In the genomic region with DNA sequence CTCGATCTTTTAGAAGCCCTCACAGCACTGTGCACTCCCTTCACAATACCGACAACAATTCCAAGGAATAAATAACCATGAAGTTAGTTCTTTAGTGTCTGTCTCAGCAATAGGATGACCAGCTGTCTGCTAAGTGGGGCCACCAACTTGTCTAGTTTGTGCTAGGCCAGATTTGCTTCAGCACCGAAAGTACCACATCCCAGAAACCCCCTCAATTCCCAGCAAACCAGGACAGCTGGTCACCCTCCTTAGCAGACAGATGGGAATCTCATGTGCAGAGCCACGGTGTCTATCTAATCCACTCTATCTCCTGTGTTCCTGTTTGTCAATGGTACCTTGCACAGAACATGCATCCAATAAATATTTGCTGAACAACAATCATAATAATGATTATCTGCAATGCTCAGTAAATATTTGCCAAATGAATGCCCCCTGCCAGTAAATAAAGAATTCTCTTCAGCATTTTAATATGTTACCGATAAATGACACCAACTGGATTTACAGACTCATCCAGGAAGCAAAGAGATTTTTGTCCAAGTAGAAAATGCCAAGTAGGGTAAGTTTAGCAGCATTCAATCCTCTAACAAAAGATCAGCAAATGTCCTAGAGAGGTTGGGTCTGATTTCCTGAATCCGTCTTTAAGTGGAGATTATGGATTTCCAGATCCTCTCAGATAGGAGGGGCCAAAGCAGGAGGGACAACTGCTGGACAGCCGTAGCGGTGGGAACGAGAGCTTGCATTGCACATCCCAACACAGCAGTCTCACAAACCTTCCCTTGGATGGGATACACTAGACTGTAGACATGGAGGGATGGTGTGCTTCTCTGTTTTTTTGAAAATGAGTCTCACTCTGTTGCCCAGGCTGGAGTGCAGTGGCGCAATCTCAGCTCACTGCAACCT, we compare ENCODE assay signal across 16 cellular contexts. TPM values are rescaled to one million over a fixed set of nuclear protein-coding genes. Genes with fewer than 3 reads are reported as not detected.
DNase-seq lines count a peak whose midpoint lies in the region; ATAC-seq, FAIRE-seq and TF ChIP-seq lines count a peak whose summit lies in the region.
"Had no signal": no experiment of that assay in that cellular context is flagged by ENCODE, and none has a peak within 500 bp of the region (broad histone marks: within the 10 kb centered on the region; RNA-seq: fewer than 3 reads in every experiment).

No MANE protein-coding gene starts in this region.

- H2BK12ac ChIP-seq in trophoblast cell (ENCODE audit: low read length), result peak overlapping the region; percentile 52

- H3K36me3 Mint-ChIP-seq in activated T-cell treated with anti-CD3 and anti-CD28 coated beads, Interleukin-2, amount 50 U/mL, for 4 hours (ENCODE audit: insufficient read depth), result no peaks in the 10 kb centered on the region
- H3K36me3 Mint-ChIP-seq: CD14-positive monocyte had no signal

- H3K27me3 Mint-ChIP-seq in activated T-cell treated with anti-CD3 and anti-CD28 coated beads, Interleukin-2, amount 50 U/mL, for 4 hours (ENCODE audit: low read depth), result peaks cover 7% of the 10 kb centered on the region

- H3K27ac ChIP-seq in K562 (ENCODE audit: extremely low read depth, low read depth, low read length) (no peak overlapping the region), trophoblast cell (ENCODE audit: low read depth, low read length) (no peak overlapping the region)

- no peak overlapping the region for H2BK120ac ChIP-seq in trophoblast cell (ENCODE audit: insufficient read depth, low read length, poor library complexity)

- H3K4me2 ChIP-seq in K562 (ENCODE audit: insufficient read depth, low read length) (no peak overlapping the region), trophoblast cell (ENCODE audit: low read length) (no peak overlapping the region)

- no peak overlapping the region for H3K18ac ChIP-seq in trophoblast cell (ENCODE audit: low read length)

- no peak overlapping the region for H2AK5ac ChIP-seq in trophoblast cell (ENCODE audit: low read length)

- H3K23ac ChIP-seq in trophoblast cell (ENCODE audit: low read length), result no peak overlapping the region

- H3K9me3 Mint-ChIP-seq in activated T-cell treated with anti-CD3 and anti-CD28 coated beads, Interleukin-2, amount 50 U/mL, for 4 hours, result no peaks in the 10 kb centered on the region

- H3K4me1 ChIP-seq in K562 (replicated peaks in 1 of 2; ENCODE audit: control insufficient read depth in 2 of 2, insufficient read depth in 2 of 2, low read length in 2 of 2), result peaks cover 0 to 10% of the 10 kb centered on the region in 2 experiments; a peak in 4 of 5 replicates
- peaks cover 16 to 25% of the 10 kb centered on the region in 2 experiments for H3K4me1 ChIP-seq in trophoblast cell (ENCODE audit: control insufficient read depth in 1 of 2, insufficient read depth in 2 of 2, low read length in 2 of 2)

- no peaks in the 10 kb centered on the region for H3K79me2 ChIP-seq in K562 (ENCODE audit: control insufficient read depth, insufficient read depth, low read length)
- H3K79me2 ChIP-seq in trophoblast cell (ENCODE audit: control insufficient read depth, insufficient read depth, low read length, poor library complexity), result no peaks in the 10 kb centered on the region

- H3K4me1 Mint-ChIP-seq in activated T-cell treated with anti-CD3 and anti-CD28 coated beads, Interleukin-2, amount 50 U/mL, for 4 hours (ENCODE audit: low read depth), result no peaks in the 10 kb centered on the region

- H3K4me3 ChIP-seq in K562 (no peak overlapping the region), trophoblast cell (ENCODE audit: low read depth, low read length) (no peak overlapping the region)
- H3K4me3 ChIP-seq: GM12878 had no signal

- TF ChIP-seq RAD21 in K562 (CRISPR knock-in tag; conservative IDR thresholded peaks at IDR 0.05 in 1 of 2, IDR thresholded peaks at IDR 0.05 in 1 of 2), result no peak

- H3K79me1 ChIP-seq in trophoblast cell (ENCODE audit: low read length), result peaks cover 10% of the 10 kb centered on the region

- TF ChIP-seq POLR2A in K562 (conservative IDR thresholded peaks at IDR 0.05), result no peak

- TF ChIP-seq EP300 in K562 (IDR thresholded peaks at IDR 0.05; ENCODE audit: low read length), result no peak

- ATAC-seq in K562, result no peak
- ATAC-seq in activated T-cell treated with anti-CD3 and anti-CD28 coated beads, Interleukin-2, amount 50 U/mL, for 4 hours, result no peak
- ATAC-seq: GM12878 had no signal

- no peak overlapping the region for H3K14ac ChIP-seq in trophoblast cell (ENCODE audit: low read length)

- H4K12ac ChIP-seq in trophoblast cell (ENCODE audit: low read depth, low read length), result no peak overlapping the region

- 6% methylated on average over 10 of the region's 10 CpGs for WGBS in K562 (ENCODE audit: insufficient coverage, low coverage, missing lambda C conversion rate)
- no CpG with 5 or more reads among the region's 10 CpGs for WGBS in trophoblast cell (ENCODE audit: extremely low coverage, insufficient coverage, insufficient read length)

- H3K27me3 ChIP-seq in K562 (ENCODE audit: control insufficient read depth in 2 of 2, insufficient read depth in 2 of 2, low read length in 2 of 2), result peaks cover 4 to 35% of the 10 kb centered on the region in 2 experiments; a peak in 3 of 5 replicates
- H3K27me3 ChIP-seq in trophoblast cell (ENCODE audit: insufficient read depth, low read length), result no peaks in the 10 kb centered on the region

- in situ Hi-C loops in Caki2 (cut with HindIII; ENCODE audit: low pct_unique_long_range_greater_than_20kb, low sequenced_read_pairs), result no loop called here
- in situ Hi-C loops in K562 (cut with MboI), result no loop called here

- FAIRE-seq in K562 (lab: Jason Lieb, UNC) (no peak), HTR-8/SVneo (lab: Jason Lieb, UNC) (no peak)
- FAIRE-seq: GM12878 had no signal

- no peak overlapping the region for H2AFZ ChIP-seq in K562 (ENCODE audit: low read depth, low read length)
- H2AFZ ChIP-seq in trophoblast cell (ENCODE audit: insufficient read depth, low read length, poor library complexity), result no peak overlapping the region

- H4K91ac ChIP-seq in trophoblast cell (ENCODE audit: low read depth, low read length), result peak overlapping the region; percentile 39

- H3K4me3 Mint-ChIP-seq in activated T-cell treated with anti-CD3 and anti-CD28 coated beads, Interleukin-2, amount 50 U/mL, for 4 hours, result no peak overlapping the region
- H3K4me3 Mint-ChIP-seq: CD14-positive monocyte had no signal

- POLR2A ChIA-PET in K562 (lab: Yijun Ruan, JAX), result no interaction called here

- no peak overlapping the region for H3K4ac ChIP-seq in trophoblast cell (ENCODE audit: low read depth, low read length)

- H2BK5ac ChIP-seq in trophoblast cell (ENCODE audit: low read depth, low read length, poor library complexity), result no peak overlapping the region

- H3K36me3 ChIP-seq in K562 (ENCODE audit: control insufficient read depth, insufficient read depth, low read length), result no peaks in the 10 kb centered on the region
- no peaks in the 10 kb centered on the region for H3K36me3 ChIP-seq in trophoblast cell (ENCODE audit: control insufficient read depth in 1 of 2, insufficient read depth in 2 of 2, low read length in 2 of 2)

- no peak overlapping the region for H4K8ac ChIP-seq in trophoblast cell (ENCODE audit: low read depth, low read length)

- H3K9me1 ChIP-seq in K562 (ENCODE audit: control insufficient read depth, insufficient read depth, low read length), result no peaks in the 10 kb centered on the region

- H3K9ac ChIP-seq in K562 (ENCODE audit: insufficient read depth in 1 of 2, low read depth in 2 of 2, low read length in 2 of 2), result no peak overlapping the region
- no peak overlapping the region for H3K9ac ChIP-seq in trophoblast cell (ENCODE audit: low read length)

- intact Hi-C loops in K562 (cut with micrococcal nuclease), result no loop called here

- peak; percentile 30 for DNase-seq in Caki2 (ENCODE audit: low read depth)
- peak; percentile 22 for DNase-seq in NCI-H2171 treated with DMSO at 0.1 percent for 48 hours (lab: John Stamatoyannopoulos, UW)
- no peak for DNase-seq in K562 (ENCODE audit: extremely low read depth in 1 of 4, low spot score in 3 of 4)
- no peak for DNase-seq in trophoblast cell
- no peak for DNase-seq in activated T-cell treated with anti-CD3 and anti-CD28 coated beads, Interleukin-2, amount 50 U/mL, for 4 hours
- no peak for DNase-seq in NCI-H526 treated with DMSO at 0.1 percent for 48 hours (lab: John Stamatoyannopoulos, UW)
- no peak for DNase-seq in HTR-8/SVneo (ENCODE audit: insufficient read length, low spot score)
- no peak for DNase-seq in middle frontal gyrus (ENCODE audit: extremely low spot score, low spot score)
- DNase-seq: COR-L47, DMS79, MM.1S, NCI-H1105, NCI-H2029, NCI-H526 had no signal

- CTCF ChIA-PET in K562 (lab: Yijun Ruan, JAX; ENCODE audit: low intra/inter-chr PET ratio), result no interaction called here

- no peaks in the 10 kb centered on the region for H4K20me1 ChIP-seq in K562 (replicated peaks; ENCODE audit: control insufficient read depth, insufficient read depth, low read length)

- TF ChIP-seq CTCF in K562 (IDR thresholded peaks at IDR 0.05 in 2 of 3, conservative IDR thresholded peaks at IDR 0.05 in 1 of 3; ENCODE audit: insufficient read depth in 2 of 3, low read depth in 1 of 3, low read length in 3 of 3), result no peak

- BruUV-seq in K562 (replicated peaks; lab: Mats Ljungman, UMichigan), result no TSS peak

- H3K9me3 ChIP-seq in K562 (replicated peaks; ENCODE audit: control insufficient read depth, insufficient read depth, low read depth, low read length), result no peaks in the 10 kb centered on the region
- H3K9me3 ChIP-seq in trophoblast cell (ENCODE audit: insufficient read depth, low read depth, low read length), result peaks cover 2% of the 10 kb centered on the region

RNA-seq across cellular contexts. Expression of a gene that starts 51.9 kb away (rescaled TPM):
- 8.5 and 9.3 TPM in 2 replicates for total RNA-seq in Caki2 (2014; rRNA removed; shearing (Covaris generic); ENCODE audit: low replicate concordance)
- total RNA-seq in K562 (2011; cell fraction: chromatin; rRNA removed; ENCODE audit: low replicate concordance), result 1.3 and 1.7 TPM in 2 replicates
- total RNA-seq in K562 (2011; cell fraction: nucleolus; rRNA removed), result 1.5 and 1.6 TPM in 2 replicates
- 1.5 and 1.7 TPM in 2 replicates for total RNA-seq in K562 (2011; cell fraction: nucleoplasm; rRNA removed)
- total RNA-seq in K562 (2014; rRNA removed) (0.45 and 0.53 TPM in 2 replicates), K562 (2014; rRNA removed; fragmentation: Illumina TruSeq; extraction: Trizol) (0.38 and 0.40 TPM in 2 replicates), K562 (2015; rRNA removed; fragmentation: Illumina TruSeq; extraction: Trizol) (1.5 TPM in 2 replicates), K562 (2021) (1.3 and 1.7 TPM in 2 replicates)
- polyA plus RNA-seq in K562 (2011; rRNA removed) (0.08 and 0.17 TPM in 2 replicates), K562 (2014; fragmentation: Illumina TruSeq; extraction: Trizol) (0.43 and 0.54 TPM in 2 replicates), K562 (2014; fragmentation: Nextera tagmentation; extraction: Ambion mirVana) (under 1 TPM; 0.10 to 0.17 TPM), K562 (2014; rRNA removed) (0.16 and 0.33 TPM in 2 replicates)
- polyA plus RNA-seq in K562 (2011; cell fraction: cytosol; rRNA removed), result 0.15 and 0.21 TPM in 2 replicates
- polyA plus RNA-seq in K562 (2011; cell fraction: nucleus; rRNA removed), result 0.24 and 0.44 TPM in 2 replicates
- polyA plus RNA-seq in K562 (2012), result 1.5 and 3.9 TPM in 2 replicates
- polyA minus RNA-seq in K562 (2011; rRNA and poly(A)+ RNA removed), result 0.36 and 0.67 TPM in 2 replicates
- 0.36 and 1.2 TPM in 2 replicates for polyA minus RNA-seq in K562 (2011; cell fraction: cytosol; rRNA and poly(A)+ RNA removed)
- polyA minus RNA-seq in K562 (2011; cell fraction: nucleus; rRNA and poly(A)+ RNA removed), result 0.78 and 0.81 TPM in 2 replicates
- 11.4 and 11.6 TPM in 2 replicates for polyA plus RNA-seq in trophoblast cell (2013)
- 10 to 100 TPM in 1 of 3 donors, 1 to 10 TPM in 2; 7.7 to 20.2 (median 9.7) TPM for total RNA-seq in activated T-cell treated with anti-CD3 and anti-CD28 coated beads, Interleukin-2, amount 50 U/mL, for 4 hours
- polyA plus RNA-seq: CD14-positive monocyte had no signal

Comparison
In these comparisons a context has a peak if more than half of its experiments do, and no peak if none do; other contexts are left out.
1. DNase-seq: peak in Caki2 (single experiment) and NCI-H2171 treated with DMSO at 0.1 percent for 48 hours (single experiment); none in K562 (0 of 4), trophoblast cell (0 of 2), activated T-cell treated with anti-CD3 and anti-CD28 coated beads, Interleukin-2, amount 50 U/mL, for 4 hours (single experiment), NCI-H526 treated with DMSO at 0.1 percent for 48 hours (single experiment), HTR-8/SVneo (single experiment) and middle frontal gyrus (single experiment).